Comparison of ENCODE assay signal across 25 cellular contexts in genomic region chr10:8174762-8175161, GRCh38.
DNase-seq lines count a peak whose midpoint lies in the region; ATAC-seq, FAIRE-seq and TF ChIP-seq lines count a peak whose summit lies in the region.
"Had no signal": no experiment of that assay in that cellular context is flagged by ENCODE, and none has a peak within 500 bp of the region (broad histone marks: within the 10 kb centered on the region; RNA-seq: fewer than 3 reads in every experiment).

No MANE protein-coding gene starts in this region.

- no peaks in the 10 kb centered on the region for H3K27me3 ChIP-seq in Caco-2 (replicated peaks; ENCODE audit: control insufficient read depth, insufficient read depth, low read length)
- H3K27me3 ChIP-seq in HCT116 (ENCODE audit: insufficient read depth, low read length) = no peaks in the 10 kb centered on the region
- H3K27me3 ChIP-seq in heart left ventricle = no peaks in the 10 kb centered on the region
- H3K27me3 ChIP-seq: upper lobe of right lung had no signal

- ATAC-seq in HCT116 = peak; percentile 47; the same call in 1 of the 2 replicates
- peak; percentile 100 for ATAC-seq in WTC11
- no peak for ATAC-seq in natural killer cell treated with Interleukin-12 subunit alpha and Interleukin-12 subunit beta and Interleukin-15 and Interleukin-18, amount 100 ng/mL, for 72 hours
- no peak for ATAC-seq in GM18498 (IDR thresholded peaks at IDR 0.05; ENCODE audit: unreplicated experiment)
- ATAC-seq in heart left ventricle = no peak
- ATAC-seq: Panc1, right cardiac atrium, T-cell, upper lobe of right lung had no signal

- no peak overlapping the region for H3K27ac Mint-ChIP-seq in Caco-2 (ENCODE audit: unreplicated experiment)
- no peak overlapping the region for H3K27ac Mint-ChIP-seq in WTC11
- H3K27ac Mint-ChIP-seq in natural killer cell treated with Interleukin-12 subunit alpha and Interleukin-12 subunit beta and Interleukin-15 and Interleukin-18, amount 100 ng/mL, for 72 hours = no peak overlapping the region
- H3K27ac Mint-ChIP-seq: T-cell had no signal

- BruUV-seq in Caco-2 (replicated peaks; lab: Mats Ljungman, UMichigan) (no TSS peak), HCT116 (replicated peaks; lab: Mats Ljungman, UMichigan) (no TSS peak)

- no peak for FAIRE-seq in GM12892 (lab: Jason Lieb, UNC)

- CTCF ChIA-PET in Caco-2 (lab: Charles Lee) (no interaction called here), HCT116 (lab: Charles Lee) (no interaction called here), WTC11 (lab: Charles Lee) (interaction anchor here (0.6 kb wide), 1 partner anchor 595 kb away, joined by 3 read pairs; no protein-coding TSS in a partner anchor)

- H3K36me3 ChIP-seq in Caco-2 (ENCODE audit: control insufficient read depth, insufficient read depth, low read length) = no peaks in the 10 kb centered on the region
- no peaks in the 10 kb centered on the region for H3K36me3 ChIP-seq in HCT116 (ENCODE audit: control insufficient read depth in 1 of 2, insufficient read depth in 2 of 2, low read length in 2 of 2)
- H3K36me3 ChIP-seq in heart left ventricle = no peaks in the 10 kb centered on the region
- H3K36me3 ChIP-seq: spleen, upper lobe of right lung had no signal

- no peak for TF ChIP-seq RAD21 in HCT116 (IDR thresholded peaks at IDR 0.05; ENCODE audit: low read depth)

- intact Hi-C loops in Caco-2 (cut with micrococcal nuclease; ENCODE audit: unreplicated experiment) = no loop called here
- intact Hi-C loops in HCT116 (cut with micrococcal nuclease) = no loop called here
- intact Hi-C loops in heart left ventricle (cut with DNase I) = no loop called here

- H3K36me3 Mint-ChIP-seq in Caco-2 (ENCODE audit: insufficient read depth, unreplicated experiment) (no peaks in the 10 kb centered on the region), WTC11 (peaks cover 3% of the 10 kb centered on the region; the same call in 1 of the 2 replicates)
- H3K36me3 Mint-ChIP-seq in natural killer cell treated with Interleukin-12 subunit alpha and Interleukin-12 subunit beta and Interleukin-15 and Interleukin-18, amount 100 ng/mL, for 72 hours = no peaks in the 10 kb centered on the region

- H3K27me3 Mint-ChIP-seq in Caco-2 (ENCODE audit: insufficient read depth, unreplicated experiment) = no peaks in the 10 kb centered on the region
- H3K27me3 Mint-ChIP-seq in WTC11 (ENCODE audit: low read depth) = no peaks in the 10 kb centered on the region
- H3K27me3 Mint-ChIP-seq in natural killer cell treated with Interleukin-12 subunit alpha and Interleukin-12 subunit beta and Interleukin-15 and Interleukin-18, amount 100 ng/mL, for 72 hours = peaks cover 0 to 6% of the 10 kb centered on the region in 2 donors
- H3K27me3 Mint-ChIP-seq: T-cell had no signal

- no peaks in the 10 kb centered on the region for H3K9me2 ChIP-seq in HCT116 (ENCODE audit: insufficient read depth)

- H3K4me1 Mint-ChIP-seq in Caco-2 (ENCODE audit: low read depth, unreplicated experiment) (peaks cover 9% of the 10 kb centered on the region), WTC11 (peaks cover 12% of the 10 kb centered on the region)
- H3K4me1 Mint-ChIP-seq in natural killer cell treated with Interleukin-12 subunit alpha and Interleukin-12 subunit beta and Interleukin-15 and Interleukin-18, amount 100 ng/mL, for 72 hours (ENCODE audit: low read depth in 2 of 2) = peaks cover 0 to 3% of the 10 kb centered on the region in 2 donors
- H3K4me1 Mint-ChIP-seq: T-cell had no signal

- POLR2A ChIA-PET in Caco-2 (lab: Charles Lee) (no interaction called here), HCT116 (lab: Charles Lee) (no interaction called here), WTC11 (lab: Charles Lee) (no interaction called here)

- H2AFZ ChIP-seq in HCT116 (ENCODE audit: low read depth, low read length, poor library complexity, severe bottlenecking) = no peak overlapping the region

- H3K4me3 Mint-ChIP-seq in Caco-2 (ENCODE audit: unreplicated experiment) = no peak overlapping the region
- H3K4me3 Mint-ChIP-seq in WTC11 = no peak overlapping the region
- no peak overlapping the region for H3K4me3 Mint-ChIP-seq in natural killer cell treated with Interleukin-12 subunit alpha and Interleukin-12 subunit beta and Interleukin-15 and Interleukin-18, amount 100 ng/mL, for 72 hours
- H3K4me3 Mint-ChIP-seq: T-cell had no signal

- H3K4me3 ChIP-seq in Caco-2 (ENCODE audit: low read depth, low read length) = no peak overlapping the region
- no peak overlapping the region for H3K4me3 ChIP-seq in HCT116 (replicated peaks in 1 of 2; ENCODE audit: low read depth in 1 of 2, low read length in 2 of 2)
- no peak overlapping the region for H3K4me3 ChIP-seq in heart left ventricle
- H3K4me3 ChIP-seq: spleen, upper lobe of right lung had no signal

- H3K27ac ChIP-seq in HCT116 (ENCODE audit: low read depth, low read length) = no peak overlapping the region
- no peak overlapping the region for H3K27ac ChIP-seq in heart left ventricle
- H3K27ac ChIP-seq: spleen, upper lobe of right lung had no signal

- no peak for TF ChIP-seq POLR2A in HCT116 (IDR thresholded peaks at IDR 0.05; ENCODE audit: borderline replicate concordance, extremely low read depth, insufficient read depth, insufficient read length)
- no peak for TF ChIP-seq POLR2A in GM12892 (IDR thresholded peaks at IDR 0.05; ENCODE audit: low read depth, low read length)
- no peak for TF ChIP-seq POLR2A in heart left ventricle (IDR thresholded peaks at IDR 0.05)

- H3K4me2 ChIP-seq in HCT116 (ENCODE audit: low read length) = no peak overlapping the region

- DNase-seq in Caco-2 (peak; percentile 40 to 78), HCT116 (ENCODE audit: low read depth, low spot score) (no peak), WTC11 (ENCODE audit: low spot score) (peak; percentile 65), iPS-NIHi7 (ENCODE audit: extremely low spot score) (peak; percentile 68), GM12892 (ENCODE audit: insufficient read length) (no peak), heart left ventricle (no peak)
- no peak for DNase-seq in natural killer cell treated with Interleukin-12 subunit alpha and Interleukin-12 subunit beta and Interleukin-15 and Interleukin-18, amount 100 ng/mL, for 72 hours (ENCODE audit: low spot score)
- DNase-seq: activated CD4-positive, alpha-beta T cell treated with anti-CD3 and anti-CD28 coated beads, Interleukin-2, amount 50 U/mL, for 48 hours; activated naive CD4-positive, alpha-beta T cell treated with anti-CD3 and anti-CD28 coated beads, Interleukin-2, amount 50 U/mL, for 16 hours; amygdala; C1 segment of cervical spinal cord; EL; IMR-90; NCI-H1417 treated with DMSO at 0.1 percent for 48 hours; NCI-H2171; NCI-H524; NK-92 treated with Interleukin-12 subunit alpha and Interleukin-12 subunit beta, amount 100 ng/mL, for 24 hours; right cardiac atrium; SIG-M5; spleen; stimulated activated CD4-positive, alpha-beta T cell treated with anti-CD3 and anti-CD28 coated beads, Interleukin-2, amount 100 ng/mL, for 48 hours; T-cell; upper lobe of right lung had no signal

- H3K4me1 ChIP-seq in Caco-2 = peaks cover 13% of the 10 kb centered on the region
- no peaks in the 10 kb centered on the region for H3K4me1 ChIP-seq in HCT116 (ENCODE audit: control insufficient read depth in 1 of 2, insufficient read depth in 2 of 2, low read length in 2 of 2)
- no peaks in the 10 kb centered on the region for H3K4me1 ChIP-seq in heart left ventricle
- H3K4me1 ChIP-seq: spleen, upper lobe of right lung had no signal

- H4K20me1 ChIP-seq in HCT116 (ENCODE audit: insufficient read depth) = no peaks in the 10 kb centered on the region

- H3K9me3 ChIP-seq in Caco-2 = no peaks in the 10 kb centered on the region
- no peaks in the 10 kb centered on the region for H3K9me3 ChIP-seq in HCT116 (ENCODE audit: control insufficient read depth in 1 of 2, insufficient read depth in 1 of 2, low read depth in 1 of 2, low read length in 2 of 2)
- H3K9me3 ChIP-seq in heart left ventricle = peaks cover 0 to 4% (median 0%) of the 10 kb centered on the region in 12 donors
- H3K9me3 ChIP-seq: upper lobe of right lung had no signal

- H3K9me3 Mint-ChIP-seq in Caco-2 (ENCODE audit: unreplicated experiment) = peaks cover 15% of the 10 kb centered on the region
- peaks cover 16% of the 10 kb centered on the region for H3K9me3 Mint-ChIP-seq in WTC11
- peaks cover 3% of the 10 kb centered on the region for H3K9me3 Mint-ChIP-seq in natural killer cell treated with Interleukin-12 subunit alpha and Interleukin-12 subunit beta and Interleukin-15 and Interleukin-18, amount 100 ng/mL, for 72 hours

- WGBS in heart left ventricle, 4 donors = 51 to 58% (median 54%) methylated on average over 8 of the region's 8 CpGs

- no peak overlapping the region for H3K9ac ChIP-seq in HCT116 (ENCODE audit: low read length)

- TF ChIP-seq CTCF in Caco-2 (IDR thresholded peaks at IDR 0.05; ENCODE audit: insufficient read depth in 1 of 2, low read depth in 1 of 2, low read length in 1 of 2, severe bottlenecking in 1 of 2, unreplicated experiment in 1 of 2) = no peak
- no peak for TF ChIP-seq CTCF in HCT116 (IDR thresholded peaks at IDR 0.05 in 2 of 3, conservative IDR thresholded peaks at IDR 0.05 in 1 of 3; ENCODE audit: borderline replicate concordance in 1 of 3, insufficient read depth in 1 of 3, low read depth in 2 of 3, low read length in 2 of 3)
- no peak for TF ChIP-seq CTCF in WTC11 (IDR thresholded peaks at IDR 0.05)
- TF ChIP-seq CTCF in heart left ventricle (IDR thresholded peaks at IDR 0.05) = no peak

- no peaks in the 10 kb centered on the region for H3K79me2 ChIP-seq in HCT116 (ENCODE audit: insufficient read depth, low read length)

- RAD21 ChIA-PET in HCT116 (lab: Charles Lee; ENCODE audit: low non-redundant PET in 1 of 2, low total read pairs in 2 of 2, uncharacterized antibody in 2 of 2, unreplicated experiment in 2 of 2) = no interaction called here

TF ChIP-seq in HCT116, 20 proteins besides CTCF, POLR2A, EP300 and RAD21:
- no peak for TF ChIP-seq ELF1 (IDR thresholded peaks at IDR 0.05; ENCODE audit: borderline replicate concordance, low read depth)
- no peak for TF ChIP-seq ATF3 (IDR thresholded peaks at IDR 0.05)
- TF ChIP-seq SRF (IDR thresholded peaks at IDR 0.05; ENCODE audit: low read depth) = no peak

Comparison
In these comparisons a context has a peak if more than half of its experiments do, and no peak if none do; other contexts are left out.
1. DNase-seq: peak in Caco-2 (2 of 2), WTC11 (single experiment) and iPS-NIHi7 (single experiment); none in HCT116 (single experiment), natural killer cell treated with Interleukin-12 subunit alpha and Interleukin-12 subunit beta and Interleukin-15 and Interleukin-18, amount 100 ng/mL, for 72 hours (single experiment), GM12892 (single experiment) and heart left ventricle (0 of 5).
2. ATAC-seq: peak in HCT116 (single experiment) and WTC11 (single experiment); none in natural killer cell treated with Interleukin-12 subunit alpha and Interleukin-12 subunit beta and Interleukin-15 and Interleukin-18, amount 100 ng/mL, for 72 hours (0 of 2), GM18498 (single experiment) and heart left ventricle (0 of 4).